In genomic region chr1:21322681-21323016, GRCh38 we compare ENCODE assay signal across 11 cellular contexts. TPM values are rescaled to one million over a fixed set of nuclear protein-coding genes. Genes with fewer than 3 reads are reported as not detected.
A peak's percentile ranks its signal among the peaks of the same experiment; 100 is the strongest.
DNase-seq lines count a peak whose midpoint lies in the region; ATAC-seq and TF ChIP-seq lines count a peak whose summit lies in the region.
"Had no signal": no experiment of that assay in that cellular context is flagged by ENCODE, and none has a peak within 500 bp of the region (broad histone marks: within the 10 kb centered on the region; RNA-seq: fewer than 3 reads in every experiment).

No MANE protein-coding gene starts in this region.

- DNase-seq in activated CD8-positive, alpha-beta T cell treated with anti-CD3 and anti-CD28 coated beads for 36 hours, result no peak
- no peak for DNase-seq in activated CD8-positive, alpha-beta T cell treated with anti-CD3 and anti-CD28 coated beads, Interleukin-2, amount 10 ng/mL, durations not matched to agents 7 days and 5 days
- DNase-seq in adipocyte (ENCODE audit: low read depth) (peak; percentile 52), right lobe of liver (no peak), NCI-H1417 treated with DMSO at 0.1 percent for 48 hours (lab: John Stamatoyannopoulos, UW) (no peak), midbrain (lab: John Stamatoyannopoulos, UW) (no peak)
- DNase-seq: activated effector memory CD4-positive, alpha-beta T cell treated with anti-CD3 and anti-CD28 coated beads, Interleukin-2, amount 50 U/mL, for 16 hours; C1 segment of cervical spinal cord; stimulated activated CD4-positive, alpha-beta T cell treated with anti-CD3 and anti-CD28 coated beads, Interleukin-2, amount 100 ng/mL, for 48 hours had no signal

- POLR2A ChIA-PET in activated CD8-positive, alpha-beta T cell treated with anti-CD3 and anti-CD28 coated beads for 36 hours (lab: Charles Lee), result interaction anchor here (0.5 to 5.8 kb wide), 5 partner anchors 9 to 29 kb away, joined by 3 to 90 read pairs (median 3); partner anchors contain the start of gene ECE1
- POLR2A ChIA-PET in activated CD8-positive, alpha-beta T cell treated with anti-CD3 and anti-CD28 coated beads, Interleukin-2, amount 10 ng/mL, durations not matched to agents 7 days and 5 days (lab: Charles Lee), result interaction anchor here (1.4 kb wide), 1 partner anchor 28 kb away, joined by 3 read pairs; no protein-coding TSS in a partner anchor

- intact Hi-C loops in activated CD8-positive, alpha-beta T cell treated with anti-CD3 and anti-CD28 coated beads for 36 hours (cut with micrococcal nuclease), result no loop called here
- intact Hi-C loops in right lobe of liver (cut with DNase I), result no loop called here

- peaks cover 36% of the 10 kb centered on the region for H3K36me3 Mint-ChIP-seq in activated CD8-positive, alpha-beta T cell treated with anti-CD3 and anti-CD28 coated beads for 36 hours (ENCODE audit: low read depth)
- H3K36me3 Mint-ChIP-seq in activated CD8-positive, alpha-beta T cell treated with anti-CD3 and anti-CD28 coated beads, Interleukin-2, amount 10 ng/mL, durations not matched to agents 7 days and 5 days (ENCODE audit: low read depth), result peaks cover 14% of the 10 kb centered on the region

- H3K27ac Mint-ChIP-seq in activated CD8-positive, alpha-beta T cell treated with anti-CD3 and anti-CD28 coated beads for 36 hours, result peak overlapping the region; percentile 78
- H3K27ac Mint-ChIP-seq in activated CD8-positive, alpha-beta T cell treated with anti-CD3 and anti-CD28 coated beads, Interleukin-2, amount 10 ng/mL, durations not matched to agents 7 days and 5 days, result no peak overlapping the region

- TF ChIP-seq CTCF in activated CD8-positive, alpha-beta T cell treated with anti-CD3 and anti-CD28 coated beads for 36 hours (IDR thresholded peaks at IDR 0.05), result no peak
- no peak for TF ChIP-seq CTCF in right lobe of liver (IDR thresholded peaks at IDR 0.05)

- H3K9me3 ChIP-seq in adipocyte (ENCODE audit: control insufficient read depth, low read length), result no peaks in the 10 kb centered on the region
- no peaks in the 10 kb centered on the region for H3K9me3 ChIP-seq in right lobe of liver
- no peaks in the 10 kb centered on the region for H3K9me3 ChIP-seq in thymus (ENCODE audit: control insufficient read depth)

- no peaks in the 10 kb centered on the region for H3K27me3 Mint-ChIP-seq in activated CD8-positive, alpha-beta T cell treated with anti-CD3 and anti-CD28 coated beads for 36 hours
- H3K27me3 Mint-ChIP-seq in activated CD8-positive, alpha-beta T cell treated with anti-CD3 and anti-CD28 coated beads, Interleukin-2, amount 10 ng/mL, durations not matched to agents 7 days and 5 days (ENCODE audit: low read depth), result no peaks in the 10 kb centered on the region

- H3K9ac ChIP-seq in adipocyte (ENCODE audit: low read length), result peak overlapping the region; percentile 77

- 28% methylated on average over 2 of the region's 6 CpGs for WGBS in right lobe of liver (ENCODE audit: insufficient coverage, low coverage, low lambda C conversion rate, missing lambda C conversion rate)
- 42% methylated on average over 6 of the region's 6 CpGs for WGBS in thymus

- H3K27ac ChIP-seq in right lobe of liver, result peak overlapping the region in 2 of 3 donors; percentile 8 to 33
- H3K27ac ChIP-seq in thymus (ENCODE audit: low read depth), result peak overlapping the region; percentile 36

- H3K36me3 ChIP-seq in adipocyte (ENCODE audit: control insufficient read depth, insufficient read depth, low read length, severe bottlenecking) (no peaks in the 10 kb centered on the region), right lobe of liver (no peaks in the 10 kb centered on the region), thymus (ENCODE audit: control insufficient read depth, insufficient read depth) (no peaks in the 10 kb centered on the region)

- ATAC-seq in activated CD8-positive, alpha-beta T cell treated with anti-CD3 and anti-CD28 coated beads for 36 hours, result no peak
- ATAC-seq in activated CD8-positive, alpha-beta T cell treated with anti-CD3 and anti-CD28 coated beads, Interleukin-2, amount 10 ng/mL, durations not matched to agents 7 days and 5 days, result no peak
- ATAC-seq in right lobe of liver (no peak), GM21528 (IDR thresholded peaks at IDR 0.05; ENCODE audit: low FRiP score, unreplicated experiment) (no peak)

- CTCF ChIA-PET in activated CD8-positive, alpha-beta T cell treated with anti-CD3 and anti-CD28 coated beads for 36 hours (lab: Charles Lee), result interaction anchor here (1.0 to 3.2 kb wide), 7 partner anchors 11 to 106 kb away, joined by 3 to 16 read pairs (median 8); no protein-coding TSS in a partner anchor
- CTCF ChIA-PET in activated CD8-positive, alpha-beta T cell treated with anti-CD3 and anti-CD28 coated beads, Interleukin-2, amount 10 ng/mL, durations not matched to agents 7 days and 5 days (lab: Charles Lee), result interaction anchor here (0.7 to 7.6 kb wide), 7 partner anchors 9 to 90 kb away, joined by 4 to 62 read pairs (median 7); no protein-coding TSS in a partner anchor

- TF ChIP-seq POLR2A in right lobe of liver (IDR thresholded peaks at IDR 0.05), result no peak

- H3K9me3 Mint-ChIP-seq in activated CD8-positive, alpha-beta T cell treated with anti-CD3 and anti-CD28 coated beads for 36 hours, result no peaks in the 10 kb centered on the region
- H3K9me3 Mint-ChIP-seq in activated CD8-positive, alpha-beta T cell treated with anti-CD3 and anti-CD28 coated beads, Interleukin-2, amount 10 ng/mL, durations not matched to agents 7 days and 5 days (ENCODE audit: insufficient read depth), result no peaks in the 10 kb centered on the region

- no peaks in the 10 kb centered on the region for H3K27me3 ChIP-seq in adipocyte (replicated peaks; ENCODE audit: control insufficient read depth, insufficient read depth, low read length)
- H3K27me3 ChIP-seq in right lobe of liver, result no peaks in the 10 kb centered on the region
- no peaks in the 10 kb centered on the region for H3K27me3 ChIP-seq in thymus (ENCODE audit: control insufficient read depth, insufficient read depth)

- no peak overlapping the region for H3K4me3 Mint-ChIP-seq in activated CD8-positive, alpha-beta T cell treated with anti-CD3 and anti-CD28 coated beads for 36 hours
- no peak overlapping the region for H3K4me3 Mint-ChIP-seq in activated CD8-positive, alpha-beta T cell treated with anti-CD3 and anti-CD28 coated beads, Interleukin-2, amount 10 ng/mL, durations not matched to agents 7 days and 5 days

- H3K4me3 ChIP-seq in adipocyte (ENCODE audit: low read length), result no peak overlapping the region
- no peak overlapping the region for H3K4me3 ChIP-seq in right lobe of liver
- H3K4me3 ChIP-seq in thymus (ENCODE audit: low read length), result no peak overlapping the region

- peaks cover 68% of the 10 kb centered on the region for H3K4me1 Mint-ChIP-seq in activated CD8-positive, alpha-beta T cell treated with anti-CD3 and anti-CD28 coated beads for 36 hours (ENCODE audit: low read depth)
- H3K4me1 Mint-ChIP-seq in activated CD8-positive, alpha-beta T cell treated with anti-CD3 and anti-CD28 coated beads, Interleukin-2, amount 10 ng/mL, durations not matched to agents 7 days and 5 days (ENCODE audit: low read depth), result peaks cover 54% of the 10 kb centered on the region

- H3K4me1 ChIP-seq in adipocyte (ENCODE audit: control insufficient read depth, insufficient read depth, low read length), result peaks cover 96% of the 10 kb centered on the region
- H3K4me1 ChIP-seq in right lobe of liver, result peaks cover 0 to 41% (median 23%) of the 10 kb centered on the region in 4 donors
- H3K4me1 ChIP-seq in thymus (ENCODE audit: control insufficient read depth, insufficient read depth, low read length), result peaks cover 27% of the 10 kb centered on the region

RNA-seq across cellular contexts. Expression of gene ECE1, which starts 32.4 kb away (rescaled TPM):
- total RNA-seq in activated CD8-positive, alpha-beta T cell treated with anti-CD3 and anti-CD28 coated beads for 36 hours, result 100 to 1,000 TPM; 118 to 127 TPM
- 10 to 100 TPM; 70.9 to 72.5 TPM for total RNA-seq in activated CD8-positive, alpha-beta T cell treated with anti-CD3 and anti-CD28 coated beads, Interleukin-2, amount 10 ng/mL, durations not matched to agents 7 days and 5 days
- 10 to 100 TPM; 39.7 to 61.3 (median 43.8) TPM for total RNA-seq in right lobe of liver
- 34.2 TPM for polyA plus RNA-seq in thymus
